Comparison of ENCODE assay signal across 8 cellular contexts in genomic region chr19:32971715-32972540, GRCh38.
DNase-seq lines count a peak whose midpoint lies in the region; ATAC-seq lines count a peak whose summit lies in the region.

CEP89 (minus strand) TSS chr19:32971958; CDS start chr19:32971874, 84 bp downstream.
FAAP24 (plus strand) TSS chr19:32972242; CDS start chr19:32973197, 955 bp downstream.

- no peaks in the 10 kb centered on the region for H4K20me1 ChIP-seq in BLaER1

- peak within 1 kb of the TSS; percentile 91 for H3K4me2 ChIP-seq in BLaER1

- no peaks in the 10 kb centered on the region for H3K27me3 ChIP-seq in BLaER1

- no peaks in the 10 kb centered on the region for H3K9me3 ChIP-seq in BLaER1

- DNase-seq in NCI-H524 treated with DMSO at 0.1 percent for 48 hours (lab: John Stamatoyannopoulos, UW) = peak; percentile 95
- peak; percentile 98 for DNase-seq in activated CD4-positive, alpha-beta T cell treated with anti-CD3 and anti-CD28 coated beads for 48 hours
- peak; percentile 99 for DNase-seq in dedifferentiated amniotic fluid mesenchymal stem cell (ENCODE audit: extremely low spot score)
- DNase-seq in left kidney (ENCODE audit: low read depth, low spot score) = peak; percentile 99
- DNase-seq in stimulated activated CD4-positive, alpha-beta T cell treated with anti-CD3 and anti-CD28 coated beads, Interleukin-1b, Interleukin-23, amount 100 ng/mL, for 48 hours = peak; percentile 99

- ATAC-seq in GM19324 (IDR thresholded peaks at IDR 0.05; ENCODE audit: low FRiP score, unreplicated experiment) (peak; percentile 99), HG03460 (IDR thresholded peaks at IDR 0.05; ENCODE audit: unreplicated experiment) (peak; percentile 99)

- peak within 1 kb of the TSS; percentile 82 for H3K27ac ChIP-seq in BLaER1

- H3K9ac ChIP-seq in BLaER1 = peak within 1 kb of the TSS; percentile 82

- peaks cover 22% of the 10 kb centered on the region for H3K4me1 ChIP-seq in BLaER1

- peak within 1 kb of the TSS; percentile 78 for H3K4me3 ChIP-seq in BLaER1

- H3K36me3 ChIP-seq in BLaER1 = peaks cover 24% of the 10 kb centered on the region

Comparison
In these comparisons a context has a peak if more than half of its experiments do, and no peak if none do; other contexts are left out.
1. Peak in every context shown above with its lines: DNase-seq, ATAC-seq, H3K4me3 ChIP-seq and H3K27ac ChIP-seq.